ENCODE assay signal across 23 cellular contexts in the genomic region with DNA sequence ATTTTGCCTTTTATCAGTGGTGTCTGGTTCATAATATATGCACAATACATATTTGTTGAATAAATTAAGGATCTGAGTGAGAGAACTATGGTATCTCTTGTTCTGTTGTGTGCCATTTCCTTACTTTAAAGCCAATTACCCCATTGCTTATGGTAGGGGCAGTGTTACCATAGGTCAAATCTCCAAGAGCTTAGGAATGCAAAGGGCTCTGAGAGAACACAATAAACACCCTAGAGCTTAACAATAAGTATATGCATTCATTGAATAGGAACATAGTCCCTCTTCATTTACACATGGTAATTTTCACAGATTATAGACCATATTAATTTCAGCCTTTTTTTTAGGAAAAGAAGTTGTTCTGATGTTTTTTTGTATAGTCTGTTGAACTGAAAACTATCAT.
DNase-seq lines count a peak whose midpoint lies in the region; ATAC-seq, FAIRE-seq and TF ChIP-seq lines count a peak whose summit lies in the region.
"Had no signal": no experiment of that assay in that cellular context is flagged by ENCODE, and none has a peak within 500 bp of the region (broad histone marks: within the 10 kb centered on the region; RNA-seq: fewer than 3 reads in every experiment).

No MANE protein-coding gene starts in this region.

- no peak overlapping the region for H3K56ac ChIP-seq in H1 (replicated peaks; ENCODE audit: insufficient read length, low read depth, low read length)

- H2BK12ac ChIP-seq in H1 (ENCODE audit: low read depth, low read length), result no peak overlapping the region

- H3K79me1 ChIP-seq in H1 (ENCODE audit: low read depth, low read length), result no peaks in the 10 kb centered on the region

- in situ Hi-C loops in HAP-1 (cut with MboI; ENCODE audit: low sequenced_read_pairs), result no loop called here

- CTCF ChIA-PET in H1 (lab: Charles Lee; ENCODE audit: partially characterized antibody), result interaction anchor here (0.7 to 0.9 kb wide), 2 partner anchors 25 to 204 kb away, joined by 3 to 4 read pairs; no protein-coding TSS in a partner anchor

- H3K27me3 ChIP-seq in HAP-1 (ENCODE audit: low read depth), result no peaks in the 10 kb centered on the region
- no peaks in the 10 kb centered on the region for H3K27me3 ChIP-seq in H1 (replicated peaks in 1 of 4; ENCODE audit: control insufficient read depth in 3 of 4, extremely low read depth in 1 of 4, insufficient read depth in 3 of 4, low read length in 3 of 4)
- no peaks in the 10 kb centered on the region for H3K27me3 ChIP-seq in iPS-20b (ENCODE audit: insufficient read depth, low read length)
- H3K27me3 ChIP-seq: BE2C had no signal

- peaks cover 26% of the 10 kb centered on the region for H3K27me3 Mint-ChIP-seq in osteocyte (ENCODE audit: unreplicated experiment)
- H3K27me3 Mint-ChIP-seq: CD4-positive, CD25-positive, alpha-beta regulatory T cell had no signal

- H2AFZ ChIP-seq in H1 (ENCODE audit: low read length), result no peak overlapping the region

- H4K20me1 ChIP-seq in H1 (replicated peaks in 1 of 2; ENCODE audit: control insufficient read depth in 1 of 2, insufficient read depth in 2 of 2, low read length in 2 of 2), result no peaks in the 10 kb centered on the region

- H2BK120ac ChIP-seq in H1 (replicated peaks; ENCODE audit: low read depth, low read length), result no peak overlapping the region

- no peak for TF ChIP-seq POLR2A in H1 (IDR thresholded peaks at IDR 0.05; ENCODE audit: control extremely low read depth in 1 of 2, low read depth in 2 of 2, low read length in 2 of 2)

- ATAC-seq in HG03571 (IDR thresholded peaks at IDR 0.05; ENCODE audit: unreplicated experiment), result no peak
- ATAC-seq: GM12878 had no signal

- DNase-seq in HAP-1 (ENCODE audit: low spot score in 2 of 2), result peak; percentile 25 to 93
- no peak for DNase-seq in H1 (ENCODE audit: low read depth in 1 of 2, low spot score in 2 of 2)
- DNase-seq in cerebellar nuclear complex (lab: John Stamatoyannopoulos, UW), result no peak
- DNase-seq in stimulated activated CD4-positive, alpha-beta T cell treated with anti-CD3 and anti-CD28 coated beads, Interleukin-15, amount 100 ng/mL, for 24 hours, result no peak
- no peak for DNase-seq in osteocyte (ENCODE audit: extremely low spot score, unreplicated experiment)
- DNase-seq: ACHN; BE2C; C1 segment of cervical spinal cord; CD4-positive, CD25-positive, alpha-beta regulatory T cell; CD8-positive, alpha-beta memory T cell; COR-L47; DMS 273 treated with DMSO at 0.1 percent for 48 hours; DMS53; DND-41; EL had no signal

- H3K18ac ChIP-seq in H1 (ENCODE audit: extremely low read depth, low read length), result no peak overlapping the region

- H4K8ac ChIP-seq in H1 (ENCODE audit: extremely low read depth, insufficient read depth, low read length), result no peak overlapping the region

- peaks cover 15% of the 10 kb centered on the region for H3K9me3 Mint-ChIP-seq in osteocyte (ENCODE audit: unreplicated experiment)

- H3K27ac Mint-ChIP-seq in osteocyte (ENCODE audit: unreplicated experiment), result no peak overlapping the region
- H3K27ac Mint-ChIP-seq: CD4-positive, CD25-positive, alpha-beta regulatory T cell; CD8-positive, alpha-beta memory T cell had no signal

- no peak for TF ChIP-seq EP300 in H1 (IDR thresholded peaks at IDR 0.05; ENCODE audit: borderline replicate concordance in 1 of 2, low read depth in 2 of 2, low read length in 2 of 2)

- H3K36me3 Mint-ChIP-seq in osteocyte (ENCODE audit: unreplicated experiment), result no peaks in the 10 kb centered on the region
- H3K36me3 Mint-ChIP-seq: CD4-positive, CD25-positive, alpha-beta regulatory T cell had no signal

- 0 out of 4 replicates have a peak overlapping the region, but pooled peaks of 1 of the 2 experiments have one; percentile 22 for H3K4me2 ChIP-seq in H1 (ENCODE audit: insufficient read depth in 1 of 2, low read depth in 2 of 2, low read length in 2 of 2)
- H3K4me2 ChIP-seq: KMS-11 had no signal

- no peak overlapping the region for H3K4me3 ChIP-seq in HAP-1
- H3K4me3 ChIP-seq in H1 (ENCODE audit: extremely low read depth in 1 of 4, insufficient read depth in 2 of 4, low read depth in 3 of 4, low read length in 4 of 4), result peak overlapping the region in 1 of 4 experiments; percentile 37; a peak in 2 of 8 replicates
- H3K4me3 ChIP-seq in iPS-20b (ENCODE audit: low read length), result peak overlapping the region; percentile 20; the same call in 1 of the 2 replicates
- H3K4me3 ChIP-seq: GM12878 had no signal

- H3K4me3 Mint-ChIP-seq in osteocyte (ENCODE audit: unreplicated experiment), result no peak overlapping the region
- H3K4me3 Mint-ChIP-seq: CD4-positive, CD25-positive, alpha-beta regulatory T cell; CD8-positive, alpha-beta memory T cell had no signal

- FAIRE-seq in H1 (lab: Jason Lieb, UNC), result no peak
- FAIRE-seq: A204.1, GM12878, GM19239, H54, HTR-8/SVneo had no signal

- no peak for TF ChIP-seq CTCF in H1 (IDR thresholded peaks at IDR 0.05; ENCODE audit: control extremely low read depth in 1 of 3, insufficient read depth in 1 of 3, low read depth in 1 of 3, low read length in 3 of 3)
- no peak for TF ChIP-seq CTCF in osteocyte (IDR thresholded peaks at IDR 0.05)

- no peak for TF ChIP-seq RAD21 in H1 (IDR thresholded peaks at IDR 0.05 in 1 of 2, conservative IDR thresholded peaks at IDR 0.05 in 1 of 2; ENCODE audit: low read depth in 2 of 2, low read length in 2 of 2)

- no peak overlapping the region for H2BK20ac ChIP-seq in H1 (ENCODE audit: low read length)

- peak overlapping the region; percentile 80 for H4K5ac ChIP-seq in H1 (ENCODE audit: insufficient read length, low read depth, low read length)

- no peak overlapping the region for H3K14ac ChIP-seq in H1 (ENCODE audit: insufficient read length)

- peaks cover 20% of the 10 kb centered on the region for H3K4me1 ChIP-seq in HAP-1
- H3K4me1 ChIP-seq in H1 (replicated peaks in 1 of 4; ENCODE audit: control insufficient read depth in 3 of 4, insufficient read depth in 4 of 4, low read length in 3 of 4), result peaks cover 2 to 25% (median 12%) of the 10 kb centered on the region in 4 experiments; a peak in 5 of 7 replicates
- peaks cover 41% of the 10 kb centered on the region; the same call in 1 of the 2 replicates for H3K4me1 ChIP-seq in iPS-20b (ENCODE audit: insufficient read depth, low read length)

- H4K91ac ChIP-seq in H1 (replicated peaks; ENCODE audit: insufficient read length, low read length), result no peak overlapping the region

- H3K23me2 ChIP-seq in H1 (ENCODE audit: low read depth, low read length), result no peaks in the 10 kb centered on the region

- no peaks in the 10 kb centered on the region for H3K79me2 ChIP-seq in H1 (ENCODE audit: control insufficient read depth in 1 of 2, insufficient read depth in 2 of 2, low read length in 2 of 2)

- H3K4me1 Mint-ChIP-seq in osteocyte (ENCODE audit: unreplicated experiment), result peaks cover 15% of the 10 kb centered on the region
- H3K4me1 Mint-ChIP-seq: CD4-positive, CD25-positive, alpha-beta regulatory T cell; CD8-positive, alpha-beta memory T cell had no signal

- no peak overlapping the region for H2AK5ac ChIP-seq in H1 (ENCODE audit: low read depth, low read length)

- H2BK5ac ChIP-seq in H1 (ENCODE audit: low read depth, low read length), result no peak overlapping the region

- H2BK15ac ChIP-seq in H1 (ENCODE audit: low read length), result no peak overlapping the region

- H3K27ac ChIP-seq in H1 (ENCODE audit: low read depth, low read length), result no peak overlapping the region
- peak overlapping the region; percentile 12 for H3K27ac ChIP-seq in iPS-20b (ENCODE audit: low read length)
- H3K27ac ChIP-seq: KMS-11 had no signal

- no peak overlapping the region for H3K23ac ChIP-seq in H1 (ENCODE audit: insufficient read length)

- no peak overlapping the region for H3K4ac ChIP-seq in H1 (replicated peaks; ENCODE audit: insufficient read length, low read depth, low read length)

- H3K9me3 ChIP-seq in HAP-1 (no peaks in the 10 kb centered on the region), H1 (ENCODE audit: insufficient read depth in 2 of 2, low read depth in 1 of 2, low read length in 1 of 2) (no peaks in the 10 kb centered on the region), iPS-20b (ENCODE audit: insufficient read depth, low read depth, low read length) (no peaks in the 10 kb centered on the region)
- H3K9me3 ChIP-seq: BE2C had no signal

- H3K36me3 ChIP-seq in HAP-1 (replicated peaks), result no peaks in the 10 kb centered on the region
- no peaks in the 10 kb centered on the region for H3K36me3 ChIP-seq in H1 (ENCODE audit: control insufficient read depth in 2 of 4, insufficient read depth in 4 of 4, low read length in 3 of 4)
- no peaks in the 10 kb centered on the region for H3K36me3 ChIP-seq in iPS-20b (ENCODE audit: insufficient read depth, low read depth, low read length)
- H3K36me3 ChIP-seq: BE2C had no signal

- POLR2A ChIA-PET in H1 (lab: Charles Lee; ENCODE audit: partially characterized antibody), result no interaction called here

- H3K9ac ChIP-seq in H1 (replicated peaks in 1 of 4; ENCODE audit: extremely low read depth in 1 of 4, low read depth in 3 of 4, low read length in 3 of 4) (no peak overlapping the region), iPS-20b (ENCODE audit: low read depth, low read length) (no peak overlapping the region)
- H3K9ac ChIP-seq: KMS-11 had no signal

TF ChIP-seq in H1, 55 proteins besides CTCF, POLR2A, EP300 and RAD21:
- no peak for TF ChIP-seq SAP30 (IDR thresholded peaks at IDR 0.05; ENCODE audit: insufficient read depth, insufficient replicate concordance, low read length)
- no peak for TF ChIP-seq YY1 (IDR thresholded peaks at IDR 0.05; ENCODE audit: low read depth, low read length)
- TF ChIP-seq TCF12 (IDR thresholded peaks at IDR 0.05; ENCODE audit: low read depth, low read length), result no peak
- TF ChIP-seq TEAD4 (IDR thresholded peaks at IDR 0.05; ENCODE audit: low read depth, low read length), result no peak
- TF ChIP-seq GABPA (IDR thresholded peaks at IDR 0.05; ENCODE audit: borderline replicate concordance, insufficient read depth, low read length), result no peak
- TF ChIP-seq TAF1 (IDR thresholded peaks at IDR 0.05; ENCODE audit: low read depth, low read length), result no peak

Comparison
In these comparisons a context has a peak if more than half of its experiments do, and no peak if none do; other contexts are left out.
1. DNase-seq: peak in HAP-1 (2 of 2); none in H1 (0 of 2), cerebellar nuclear complex (0 of 2), stimulated activated CD4-positive, alpha-beta T cell treated with anti-CD3 and anti-CD28 coated beads, Interleukin-15, amount 100 ng/mL, for 24 hours (single experiment) and osteocyte (single experiment).